In genomic region chr5:55933377-55934116, GRCh38 we compare ENCODE assay signal across 21 cellular contexts.
A peak's percentile ranks its signal among the peaks of the same experiment; 100 is the strongest.
DNase-seq lines count a peak whose midpoint lies in the region; ATAC-seq, FAIRE-seq and TF ChIP-seq lines count a peak whose summit lies in the region.
"Had no signal": no experiment of that assay in that cellular context is flagged by ENCODE, and none has a peak within 500 bp of the region (broad histone marks: within the 10 kb centered on the region; RNA-seq: fewer than 3 reads in every experiment).

No MANE protein-coding gene starts in this region.

- POLR2A ChIA-PET in naive thymus-derived CD8-positive, alpha-beta T cell (lab: Charles Lee): interaction anchor here (1.7 kb wide), 1 partner anchor 10 kb away, joined by 6 read pairs; no protein-coding TSS in a partner anchor

- peak overlapping the region; percentile 12 to 35 for H3K27ac Mint-ChIP-seq in stimulated activated naive CD8-positive, alpha-beta T cell treated with anti-CD3 and anti-CD28 coated beads, Interleukin-15, amount 100 ng/mL, for 72 hours
- peak overlapping the region; percentile 10 to 89 (median 63) for H3K27ac Mint-ChIP-seq in naive thymus-derived CD8-positive, alpha-beta T cell
- H3K27ac Mint-ChIP-seq in effector memory CD8-positive, alpha-beta T cell: no peak overlapping the region
- H3K27ac Mint-ChIP-seq: dendritic cell treated with granulocyte-macrophage colony-stimulating factor and Interleukin-4, amounts not matched to agents 40 ng/mL and 50 ng/mL, for 4 days; T-helper 2 cell treated with Interferon-gamma antibody and Interleukin-4, amounts not matched to agents 5 μg/mL and 100 μg/mL, for 36 hours had no signal

- H3K4me3 Mint-ChIP-seq in stimulated activated naive CD8-positive, alpha-beta T cell treated with anti-CD3 and anti-CD28 coated beads, Interleukin-15, amount 100 ng/mL, for 72 hours: no peak overlapping the region
- no peak overlapping the region for H3K4me3 Mint-ChIP-seq in naive thymus-derived CD8-positive, alpha-beta T cell
- no peak overlapping the region for H3K4me3 Mint-ChIP-seq in effector memory CD8-positive, alpha-beta T cell
- H3K4me3 Mint-ChIP-seq: activated T-cell treated with anti-CD3 and anti-CD28 coated beads, Interleukin-2, amount 50 U/mL, for 4 hours; CD8-positive, alpha-beta memory T cell; dendritic cell treated with granulocyte-macrophage colony-stimulating factor and Interleukin-4, amounts not matched to agents 40 ng/mL and 50 ng/mL, for 4 days; T-helper 2 cell treated with Interferon-gamma antibody and Interleukin-4, amounts not matched to agents 5 μg/mL and 100 μg/mL, for 36 hours had no signal

- no peak for DNase-seq in stimulated activated naive CD8-positive, alpha-beta T cell treated with anti-CD3 and anti-CD28 coated beads, Interleukin-15, amount 100 ng/mL, for 72 hours
- DNase-seq in stimulated activated naive CD8-positive, alpha-beta T cell treated with anti-CD3 and anti-CD28 coated beads, Interleukin-15, Interleukin-2, amounts not matched to agents 100 U/mL and 50 U/mL, for 24 hours: no peak
- peak; percentile 52 for DNase-seq in coronary artery (ENCODE audit: low spot score)
- no peak for DNase-seq in naive thymus-derived CD8-positive, alpha-beta T cell
- DNase-seq in urothelium cell line (ENCODE audit: low spot score): no peak
- no peak for DNase-seq in effector memory CD8-positive, alpha-beta T cell
- DNase-seq in occipital lobe (lab: John Stamatoyannopoulos, UW): no peak
- DNase-seq: activated CD4-positive, alpha-beta T cell treated with anti-CD3 and anti-CD28 coated beads, Interleukin-2, amount 50 U/mL, for 48 hours; activated T-cell treated with anti-CD3 and anti-CD28 coated beads, Interleukin-2, amount 50 U/mL, for 4 hours; CD8-positive, alpha-beta memory T cell; head of caudate nucleus; left ventricle myocardium superior; NCI-H524 treated with DMSO at 0.1 percent for 48 hours; RPMI8226; SK-N-SH; stimulated activated CD8-positive, alpha-beta memory T cell treated with anti-CD3 and anti-CD28 coated beads, Interleukin-4, amount 100 ng/mL, for 48 hours had no signal

- no peaks in the 10 kb centered on the region for H3K27me3 Mint-ChIP-seq in stimulated activated naive CD8-positive, alpha-beta T cell treated with anti-CD3 and anti-CD28 coated beads, Interleukin-15, amount 100 ng/mL, for 72 hours
- no peaks in the 10 kb centered on the region for H3K27me3 Mint-ChIP-seq in naive thymus-derived CD8-positive, alpha-beta T cell
- peaks cover 0 to 8% of the 10 kb centered on the region in 2 donors for H3K27me3 Mint-ChIP-seq in effector memory CD8-positive, alpha-beta T cell
- H3K27me3 Mint-ChIP-seq: dendritic cell treated with granulocyte-macrophage colony-stimulating factor and Interleukin-4, amounts not matched to agents 40 ng/mL and 50 ng/mL, for 4 days had no signal

- peak; percentile 34 for ATAC-seq in stimulated activated naive CD8-positive, alpha-beta T cell treated with anti-CD3 and anti-CD28 coated beads, Interleukin-15, amount 100 ng/mL, for 72 hours
- no peak for ATAC-seq in stimulated activated naive CD8-positive, alpha-beta T cell treated with anti-CD3 and anti-CD28 coated beads, Interleukin-15, Interleukin-2, amounts not matched to agents 100 U/mL and 50 U/mL, for 24 hours
- ATAC-seq in naive thymus-derived CD8-positive, alpha-beta T cell: no peak
- no peak for ATAC-seq in effector memory CD8-positive, alpha-beta T cell (replicated peaks)
- ATAC-seq: activated T-cell treated with anti-CD3 and anti-CD28 coated beads, Interleukin-2, amount 50 U/mL, for 4 hours; left ventricle myocardium superior had no signal

- no peak for FAIRE-seq in urothelium cell line (lab: Jason Lieb, UNC)

- H3K36me3 Mint-ChIP-seq in naive thymus-derived CD8-positive, alpha-beta T cell: peaks cover 0 to 32% (median 0%) of the 10 kb centered on the region in 3 donors
- no peaks in the 10 kb centered on the region for H3K36me3 Mint-ChIP-seq in effector memory CD8-positive, alpha-beta T cell (ENCODE audit: insufficient read depth)

- H3K27ac ChIP-seq in coronary artery: no peak overlapping the region
- H3K27ac ChIP-seq: HL-60, right atrium auricular region, suprapubic skin had no signal

- H3K9me3 Mint-ChIP-seq in stimulated activated naive CD8-positive, alpha-beta T cell treated with anti-CD3 and anti-CD28 coated beads, Interleukin-15, amount 100 ng/mL, for 72 hours: no peaks in the 10 kb centered on the region
- no peaks in the 10 kb centered on the region for H3K9me3 Mint-ChIP-seq in naive thymus-derived CD8-positive, alpha-beta T cell
- H3K9me3 Mint-ChIP-seq in effector memory CD8-positive, alpha-beta T cell: no peaks in the 10 kb centered on the region
- H3K9me3 Mint-ChIP-seq: activated T-cell treated with anti-CD3 and anti-CD28 coated beads, Interleukin-2, amount 50 U/mL, for 4 hours; CD8-positive, alpha-beta memory T cell; dendritic cell treated with granulocyte-macrophage colony-stimulating factor and Interleukin-4, amounts not matched to agents 40 ng/mL and 50 ng/mL, for 4 days; T-helper 2 cell treated with Interferon-gamma antibody and Interleukin-4, amounts not matched to agents 5 μg/mL and 100 μg/mL, for 36 hours had no signal

- TF ChIP-seq CTCF in coronary artery (IDR thresholded peaks at IDR 0.05): no peak

- no peak overlapping the region for H3K4me3 ChIP-seq in coronary artery
- H3K4me3 ChIP-seq: right atrium auricular region, suprapubic skin had no signal

- H3K4me1 Mint-ChIP-seq in stimulated activated naive CD8-positive, alpha-beta T cell treated with anti-CD3 and anti-CD28 coated beads, Interleukin-15, amount 100 ng/mL, for 72 hours: no peaks in the 10 kb centered on the region
- H3K4me1 Mint-ChIP-seq in naive thymus-derived CD8-positive, alpha-beta T cell: peaks cover 0 to 6% (median 4%) of the 10 kb centered on the region in 4 donors
- no peaks in the 10 kb centered on the region for H3K4me1 Mint-ChIP-seq in effector memory CD8-positive, alpha-beta T cell (ENCODE audit: low read depth in 2 of 2)
- H3K4me1 Mint-ChIP-seq: CD8-positive, alpha-beta memory T cell had no signal

Comparison
In these comparisons a context has a peak if more than half of its experiments do, and no peak if none do; other contexts are left out.
1. H3K27ac Mint-ChIP-seq: peak in stimulated activated naive CD8-positive, alpha-beta T cell treated with anti-CD3 and anti-CD28 coated beads, Interleukin-15, amount 100 ng/mL, for 72 hours (2 of 2) and naive thymus-derived CD8-positive, alpha-beta T cell (10 of 10); none in effector memory CD8-positive, alpha-beta T cell (0 of 2).